ENCODE assay signal across 1 cellular context in the genomic region with DNA sequence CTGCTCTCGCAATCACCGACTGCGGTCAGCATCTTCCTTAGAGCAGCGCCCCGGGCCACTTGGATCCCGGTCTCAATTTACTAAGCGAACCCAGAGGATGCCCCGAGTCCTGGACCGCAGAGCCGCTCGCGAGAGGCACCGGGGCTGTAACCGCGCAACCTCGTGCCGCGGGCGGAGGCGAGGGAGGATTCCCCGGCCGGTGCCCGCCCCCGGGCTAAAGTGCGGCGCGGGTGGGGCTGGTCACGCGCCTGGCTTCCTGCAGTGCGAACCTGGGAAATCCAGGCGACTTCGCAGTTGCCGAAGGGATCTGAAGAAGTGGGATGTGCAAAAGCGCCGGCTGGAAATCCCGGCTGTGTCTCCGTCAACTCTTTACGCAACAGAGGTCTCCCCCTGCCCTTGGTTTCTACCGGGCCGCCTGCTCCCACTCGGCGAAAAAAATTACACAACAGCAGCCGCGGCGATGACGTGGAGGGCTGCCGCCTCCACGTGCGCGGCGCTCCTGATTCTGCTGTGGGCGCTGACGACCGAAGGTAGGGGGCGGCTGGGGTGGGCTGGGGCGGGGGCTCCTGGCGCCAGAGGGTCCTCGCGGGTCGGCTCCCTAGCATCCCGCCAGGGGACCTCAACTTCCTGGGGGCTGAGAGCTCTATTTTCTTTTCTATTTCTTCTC.
TF ChIP-seq lines count a peak whose summit lies in the region.

A gene with protein sequence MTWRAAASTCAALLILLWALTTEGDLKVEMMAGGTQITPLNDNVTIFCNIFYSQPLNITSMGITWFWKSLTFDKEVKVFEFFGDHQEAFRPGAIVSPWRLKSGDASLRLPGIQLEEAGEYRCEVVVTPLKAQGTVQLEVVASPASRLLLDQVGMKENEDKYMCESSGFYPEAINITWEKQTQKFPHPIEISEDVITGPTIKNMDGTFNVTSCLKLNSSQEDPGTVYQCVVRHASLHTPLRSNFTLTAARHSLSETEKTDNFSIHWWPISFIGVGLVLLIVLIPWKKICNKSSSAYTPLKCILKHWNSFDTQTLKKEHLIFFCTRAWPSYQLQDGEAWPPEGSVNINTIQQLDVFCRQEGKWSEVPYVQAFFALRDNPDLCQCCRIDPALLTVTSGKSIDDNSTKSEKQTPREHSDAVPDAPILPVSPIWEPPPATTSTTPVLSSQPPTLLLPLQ (plus strand): TSS at position 291 of the 667 bp plus-strand sequence. CDS start 170 bp downstream, at position 461.

TF ChIP-seq in K562, 482 proteins besides CTCF, POLR2A, EP300 and RAD21 (continued from another document and continues in another):
- TF ChIP-seq RCOR1 (IDR thresholded peaks at IDR 0.05; ENCODE audit: borderline replicate concordance in 1 of 2, low read depth in 2 of 2, low read length in 2 of 2) (peak in 1 of 2 experiments; percentile 6; a peak in 1 of 4 replicates), FOXA1 (IDR thresholded peaks at IDR 0.05; ENCODE audit: borderline replicate concordance) (no peak), PHF8 (IDR thresholded peaks at IDR 0.05; ENCODE audit: borderline replicate concordance, low read length) (peak; percentile 55; the same call in 1 of the 2 replicates), ZNF3 (CRISPR knock-in tag; IDR thresholded peaks at IDR 0.05) (no peak), RAD51 (IDR thresholded peaks at IDR 0.05; ENCODE audit: borderline replicate concordance, low read depth) (peak; percentile 49; the same call in 1 of the 2 replicates), CEBPB (tag; IDR thresholded peaks at IDR 0.05) (peak; percentile 93), MCM7 (IDR thresholded peaks at IDR 0.05) (no peak), CAMTA2 (CRISPR knock-in tag; conservative IDR thresholded peaks at IDR 0.05) (no peak), OTX1 (CRISPR knock-in tag; IDR thresholded peaks at IDR 0.05) (no peak), ZNF184 (CRISPR knock-in tag; IDR thresholded peaks at IDR 0.05) (no peak), MCM5 (IDR thresholded peaks at IDR 0.05; ENCODE audit: low read depth) (no peak), ZNF764 (CRISPR knock-in tag; IDR thresholded peaks at IDR 0.05; ENCODE audit: low read depth) (no peak), ZNF217 (CRISPR knock-in tag; IDR thresholded peaks at IDR 0.05) (no peak), HMG20A (CRISPR knock-in tag; conservative IDR thresholded peaks at IDR 0.05) (no peak), BHLHE40 (IDR thresholded peaks at IDR 0.05; ENCODE audit: low read length) (peak; percentile 83), MIER1 (IDR thresholded peaks at IDR 0.05; ENCODE audit: low read depth) (no peak), ZBTB8A (IDR thresholded peaks at IDR 0.05; ENCODE audit: partially characterized antibody) (no peak), ZSCAN32 (CRISPR knock-in tag; IDR thresholded peaks at IDR 0.05) (no peak), FOSL1 (tag; conservative IDR thresholded peaks at IDR 0.05) (no peak), EP400 (IDR thresholded peaks at IDR 0.05) (peak; percentile 88), ZNF668 (CRISPR knock-in tag; IDR thresholded peaks at IDR 0.05) (no peak), NBN (IDR thresholded peaks at IDR 0.05; ENCODE audit: low read depth) (no peak), ARHGAP35 (IDR thresholded peaks at IDR 0.05; ENCODE audit: partially characterized antibody) (no peak), EGR1 (conservative IDR thresholded peaks at IDR 0.05) (peak; percentile 85)
- TF ChIP-seq, protein P1, sequence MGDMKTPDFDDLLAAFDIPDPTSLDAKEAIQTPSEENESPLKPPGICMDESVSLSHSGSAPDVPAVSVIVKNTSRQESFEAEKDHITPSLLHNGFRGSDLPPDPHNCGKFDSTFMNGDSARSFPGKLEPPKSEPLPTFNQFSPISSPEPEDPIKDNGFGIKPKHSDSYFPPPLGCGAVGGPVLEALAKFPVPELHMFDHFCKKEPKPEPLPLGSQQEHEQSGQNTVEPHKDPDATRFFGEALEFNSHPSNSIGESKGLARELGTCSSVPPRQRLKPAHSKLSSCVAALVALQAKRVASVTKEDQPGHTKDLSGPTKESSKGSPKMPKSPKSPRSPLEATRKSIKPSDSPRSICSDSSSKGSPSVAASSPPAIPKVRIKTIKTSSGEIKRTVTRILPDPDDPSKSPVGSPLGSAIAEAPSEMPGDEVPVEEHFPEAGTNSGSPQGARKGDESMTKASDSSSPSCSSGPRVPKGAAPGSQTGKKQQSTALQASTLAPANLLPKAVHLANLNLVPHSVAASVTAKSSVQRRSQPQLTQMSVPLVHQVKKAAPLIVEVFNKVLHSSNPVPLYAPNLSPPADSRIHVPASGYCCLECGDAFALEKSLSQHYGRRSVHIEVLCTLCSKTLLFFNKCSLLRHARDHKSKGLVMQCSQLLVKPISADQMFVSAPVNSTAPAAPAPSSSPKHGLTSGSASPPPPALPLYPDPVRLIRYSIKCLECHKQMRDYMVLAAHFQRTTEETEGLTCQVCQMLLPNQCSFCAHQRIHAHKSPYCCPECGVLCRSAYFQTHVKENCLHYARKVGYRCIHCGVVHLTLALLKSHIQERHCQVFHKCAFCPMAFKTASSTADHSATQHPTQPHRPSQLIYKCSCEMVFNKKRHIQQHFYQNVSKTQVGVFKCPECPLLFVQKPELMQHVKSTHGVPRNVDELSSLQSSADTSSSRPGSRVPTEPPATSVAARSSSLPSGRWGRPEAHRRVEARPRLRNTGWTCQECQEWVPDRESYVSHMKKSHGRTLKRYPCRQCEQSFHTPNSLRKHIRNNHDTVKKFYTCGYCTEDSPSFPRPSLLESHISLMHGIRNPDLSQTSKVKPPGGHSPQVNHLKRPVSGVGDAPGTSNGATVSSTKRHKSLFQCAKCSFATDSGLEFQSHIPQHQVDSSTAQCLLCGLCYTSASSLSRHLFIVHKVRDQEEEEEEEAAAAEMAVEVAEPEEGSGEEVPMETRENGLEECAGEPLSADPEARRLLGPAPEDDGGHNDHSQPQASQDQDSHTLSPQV (IDR thresholded peaks at IDR 0.05): peak; percentile 58; the same call in 1 of the 2 replicates
- TF ChIP-seq, protein P2, sequence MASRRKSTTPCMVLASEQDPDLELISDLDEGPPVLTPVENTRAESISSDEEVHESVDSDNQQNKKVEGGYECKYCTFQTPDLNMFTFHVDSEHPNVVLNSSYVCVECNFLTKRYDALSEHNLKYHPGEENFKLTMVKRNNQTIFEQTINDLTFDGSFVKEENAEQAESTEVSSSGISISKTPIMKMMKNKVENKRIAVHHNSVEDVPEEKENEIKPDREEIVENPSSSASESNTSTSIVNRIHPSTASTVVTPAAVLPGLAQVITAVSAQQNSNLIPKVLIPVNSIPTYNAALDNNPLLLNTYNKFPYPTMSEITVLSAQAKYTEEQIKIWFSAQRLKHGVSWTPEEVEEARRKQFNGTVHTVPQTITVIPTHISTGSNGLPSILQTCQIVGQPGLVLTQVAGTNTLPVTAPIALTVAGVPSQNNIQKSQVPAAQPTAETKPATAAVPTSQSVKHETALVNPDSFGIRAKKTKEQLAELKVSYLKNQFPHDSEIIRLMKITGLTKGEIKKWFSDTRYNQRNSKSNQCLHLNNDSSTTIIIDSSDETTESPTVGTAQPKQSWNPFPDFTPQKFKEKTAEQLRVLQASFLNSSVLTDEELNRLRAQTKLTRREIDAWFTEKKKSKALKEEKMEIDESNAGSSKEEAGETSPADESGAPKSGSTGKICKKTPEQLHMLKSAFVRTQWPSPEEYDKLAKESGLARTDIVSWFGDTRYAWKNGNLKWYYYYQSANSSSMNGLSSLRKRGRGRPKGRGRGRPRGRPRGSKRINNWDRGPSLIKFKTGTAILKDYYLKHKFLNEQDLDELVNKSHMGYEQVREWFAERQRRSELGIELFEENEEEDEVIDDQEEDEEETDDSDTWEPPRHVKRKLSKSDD (conservative IDR thresholded peaks at IDR 0.05; ENCODE audit: low read length): no peak
- TF ChIP-seq, protein P3, sequence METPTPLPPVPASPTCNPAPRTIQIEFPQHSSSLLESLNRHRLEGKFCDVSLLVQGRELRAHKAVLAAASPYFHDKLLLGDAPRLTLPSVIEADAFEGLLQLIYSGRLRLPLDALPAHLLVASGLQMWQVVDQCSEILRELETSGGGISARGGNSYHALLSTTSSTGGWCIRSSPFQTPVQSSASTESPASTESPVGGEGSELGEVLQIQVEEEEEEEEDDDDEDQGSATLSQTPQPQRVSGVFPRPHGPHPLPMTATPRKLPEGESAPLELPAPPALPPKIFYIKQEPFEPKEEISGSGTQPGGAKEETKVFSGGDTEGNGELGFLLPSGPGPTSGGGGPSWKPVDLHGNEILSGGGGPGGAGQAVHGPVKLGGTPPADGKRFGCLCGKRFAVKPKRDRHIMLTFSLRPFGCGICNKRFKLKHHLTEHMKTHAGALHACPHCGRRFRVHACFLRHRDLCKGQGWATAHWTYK (CRISPR knock-in tag; IDR thresholded peaks at IDR 0.05): 0 out of 2 replicates have a peak, but pooled peaks have one; percentile 42
- TF ChIP-seq, protein P4, sequence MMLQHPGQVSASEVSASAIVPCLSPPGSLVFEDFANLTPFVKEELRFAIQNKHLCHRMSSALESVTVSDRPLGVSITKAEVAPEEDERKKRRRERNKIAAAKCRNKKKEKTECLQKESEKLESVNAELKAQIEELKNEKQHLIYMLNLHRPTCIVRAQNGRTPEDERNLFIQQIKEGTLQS (IDR thresholded peaks at IDR 0.05): peak; percentile 59
- TF ChIP-seq, protein P4 (CRISPR knock-in tag; conservative IDR thresholded peaks at IDR 0.05): no peak; the same call in 1 of the 2 replicates
- TF ChIP-seq, protein P5, sequence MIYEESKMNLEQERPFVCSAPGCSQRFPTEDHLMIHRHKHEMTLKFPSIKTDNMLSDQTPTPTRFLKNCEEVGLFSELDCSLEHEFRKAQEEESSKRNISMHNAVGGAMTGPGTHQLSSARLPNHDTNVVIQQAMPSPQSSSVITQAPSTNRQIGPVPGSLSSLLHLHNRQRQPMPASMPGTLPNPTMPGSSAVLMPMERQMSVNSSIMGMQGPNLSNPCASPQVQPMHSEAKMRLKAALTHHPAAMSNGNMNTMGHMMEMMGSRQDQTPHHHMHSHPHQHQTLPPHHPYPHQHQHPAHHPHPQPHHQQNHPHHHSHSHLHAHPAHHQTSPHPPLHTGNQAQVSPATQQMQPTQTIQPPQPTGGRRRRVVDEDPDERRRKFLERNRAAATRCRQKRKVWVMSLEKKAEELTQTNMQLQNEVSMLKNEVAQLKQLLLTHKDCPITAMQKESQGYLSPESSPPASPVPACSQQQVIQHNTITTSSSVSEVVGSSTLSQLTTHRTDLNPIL (CRISPR knock-in tag; IDR thresholded peaks at IDR 0.05): no peak
- TF ChIP-seq, protein P6, sequence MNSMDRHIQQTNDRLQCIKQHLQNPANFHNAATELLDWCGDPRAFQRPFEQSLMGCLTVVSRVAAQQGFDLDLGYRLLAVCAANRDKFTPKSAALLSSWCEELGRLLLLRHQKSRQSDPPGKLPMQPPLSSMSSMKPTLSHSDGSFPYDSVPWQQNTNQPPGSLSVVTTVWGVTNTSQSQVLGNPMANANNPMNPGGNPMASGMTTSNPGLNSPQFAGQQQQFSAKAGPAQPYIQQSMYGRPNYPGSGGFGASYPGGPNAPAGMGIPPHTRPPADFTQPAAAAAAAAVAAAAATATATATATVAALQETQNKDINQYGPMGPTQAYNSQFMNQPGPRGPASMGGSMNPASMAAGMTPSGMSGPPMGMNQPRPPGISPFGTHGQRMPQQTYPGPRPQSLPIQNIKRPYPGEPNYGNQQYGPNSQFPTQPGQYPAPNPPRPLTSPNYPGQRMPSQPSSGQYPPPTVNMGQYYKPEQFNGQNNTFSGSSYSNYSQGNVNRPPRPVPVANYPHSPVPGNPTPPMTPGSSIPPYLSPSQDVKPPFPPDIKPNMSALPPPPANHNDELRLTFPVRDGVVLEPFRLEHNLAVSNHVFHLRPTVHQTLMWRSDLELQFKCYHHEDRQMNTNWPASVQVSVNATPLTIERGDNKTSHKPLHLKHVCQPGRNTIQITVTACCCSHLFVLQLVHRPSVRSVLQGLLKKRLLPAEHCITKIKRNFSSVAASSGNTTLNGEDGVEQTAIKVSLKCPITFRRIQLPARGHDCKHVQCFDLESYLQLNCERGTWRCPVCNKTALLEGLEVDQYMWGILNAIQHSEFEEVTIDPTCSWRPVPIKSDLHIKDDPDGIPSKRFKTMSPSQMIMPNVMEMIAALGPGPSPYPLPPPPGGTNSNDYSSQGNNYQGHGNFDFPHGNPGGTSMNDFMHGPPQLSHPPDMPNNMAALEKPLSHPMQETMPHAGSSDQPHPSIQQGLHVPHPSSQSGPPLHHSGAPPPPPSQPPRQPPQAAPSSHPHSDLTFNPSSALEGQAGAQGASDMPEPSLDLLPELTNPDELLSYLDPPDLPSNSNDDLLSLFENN (IDR thresholded peaks at IDR 0.05; ENCODE audit: low read depth in 2 of 2, low read length in 2 of 2): peak in 1 of 2 experiments; percentile 37; a peak in 1 of 4 replicates
- TF ChIP-seq, protein P7, sequence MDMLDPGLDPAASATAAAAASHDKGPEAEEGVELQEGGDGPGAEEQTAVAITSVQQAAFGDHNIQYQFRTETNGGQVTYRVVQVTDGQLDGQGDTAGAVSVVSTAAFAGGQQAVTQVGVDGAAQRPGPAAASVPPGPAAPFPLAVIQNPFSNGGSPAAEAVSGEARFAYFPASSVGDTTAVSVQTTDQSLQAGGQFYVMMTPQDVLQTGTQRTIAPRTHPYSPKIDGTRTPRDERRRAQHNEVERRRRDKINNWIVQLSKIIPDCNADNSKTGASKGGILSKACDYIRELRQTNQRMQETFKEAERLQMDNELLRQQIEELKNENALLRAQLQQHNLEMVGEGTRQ (CRISPR knock-in tag; IDR thresholded peaks at IDR 0.05): peak; percentile 44; the same call in 1 of the 2 replicates
- TF ChIP-seq, protein P8, sequence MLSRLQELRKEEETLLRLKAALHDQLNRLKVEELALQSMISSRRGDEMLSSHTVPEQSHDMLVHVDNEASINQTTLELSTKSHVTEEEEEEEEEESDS (CRISPR knock-in tag; IDR thresholded peaks at IDR 0.05): no peak
- TF ChIP-seq, protein P9, sequence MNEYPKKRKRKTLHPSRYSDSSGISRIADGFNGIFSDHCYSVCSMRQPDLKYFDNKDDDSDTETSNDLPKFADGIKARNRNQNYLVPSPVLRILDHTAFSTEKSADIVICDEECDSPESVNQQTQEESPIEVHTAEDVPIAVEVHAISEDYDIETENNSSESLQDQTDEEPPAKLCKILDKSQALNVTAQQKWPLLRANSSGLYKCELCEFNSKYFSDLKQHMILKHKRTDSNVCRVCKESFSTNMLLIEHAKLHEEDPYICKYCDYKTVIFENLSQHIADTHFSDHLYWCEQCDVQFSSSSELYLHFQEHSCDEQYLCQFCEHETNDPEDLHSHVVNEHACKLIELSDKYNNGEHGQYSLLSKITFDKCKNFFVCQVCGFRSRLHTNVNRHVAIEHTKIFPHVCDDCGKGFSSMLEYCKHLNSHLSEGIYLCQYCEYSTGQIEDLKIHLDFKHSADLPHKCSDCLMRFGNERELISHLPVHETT (CRISPR knock-in tag; conservative IDR thresholded peaks at IDR 0.05 in 1 of 2, IDR thresholded peaks at IDR 0.05 in 1 of 2): peak in 1 of 2 experiments; percentile 24; a peak in 1 of 4 replicates
- TF ChIP-seq, protein P10, sequence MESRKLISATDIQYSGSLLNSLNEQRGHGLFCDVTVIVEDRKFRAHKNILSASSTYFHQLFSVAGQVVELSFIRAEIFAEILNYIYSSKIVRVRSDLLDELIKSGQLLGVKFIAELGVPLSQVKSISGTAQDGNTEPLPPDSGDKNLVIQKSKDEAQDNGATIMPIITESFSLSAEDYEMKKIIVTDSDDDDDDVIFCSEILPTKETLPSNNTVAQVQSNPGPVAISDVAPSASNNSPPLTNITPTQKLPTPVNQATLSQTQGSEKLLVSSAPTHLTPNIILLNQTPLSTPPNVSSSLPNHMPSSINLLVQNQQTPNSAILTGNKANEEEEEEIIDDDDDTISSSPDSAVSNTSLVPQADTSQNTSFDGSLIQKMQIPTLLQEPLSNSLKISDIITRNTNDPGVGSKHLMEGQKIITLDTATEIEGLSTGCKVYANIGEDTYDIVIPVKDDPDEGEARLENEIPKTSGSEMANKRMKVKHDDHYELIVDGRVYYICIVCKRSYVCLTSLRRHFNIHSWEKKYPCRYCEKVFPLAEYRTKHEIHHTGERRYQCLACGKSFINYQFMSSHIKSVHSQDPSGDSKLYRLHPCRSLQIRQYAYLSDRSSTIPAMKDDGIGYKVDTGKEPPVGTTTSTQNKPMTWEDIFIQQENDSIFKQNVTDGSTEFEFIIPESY (CRISPR knock-in tag; IDR thresholded peaks at IDR 0.05): 0 out of 2 replicates have a peak, but pooled peaks have one; percentile 35
